Comparison of ENCODE assay signal across 13 cellular contexts in genomic region chr22:31287818-31288495, GRCh38. TPM values are rescaled to one million over a fixed set of nuclear protein-coding genes. Genes with fewer than 3 reads are reported as not detected.
DNase-seq lines count a peak whose midpoint lies in the region; ATAC-seq and TF ChIP-seq lines count a peak whose summit lies in the region.
"Had no signal": no experiment of that assay in that cellular context is flagged by ENCODE, and none has a peak within 500 bp of the region (broad histone marks: within the 10 kb centered on the region; RNA-seq: fewer than 3 reads in every experiment).

No MANE protein-coding gene starts in this region.

- CTCF ChIA-PET in activated CD8-positive, alpha-beta T cell treated with anti-CD3 and anti-CD28 coated beads for 36 hours (lab: Charles Lee) = interaction anchor here (2.3 to 18.7 kb wide), 3 partner anchors 14 to 77 kb away, joined by 9 to 196 read pairs (median 19); partner anchors contain the start of gene LIMK2

- H3K36me3 ChIP-seq in right atrium auricular region = peaks cover 57% of the 10 kb centered on the region
- H3K36me3 ChIP-seq in upper lobe of right lung = peaks cover 57% of the 10 kb centered on the region
- no peaks in the 10 kb centered on the region for H3K36me3 ChIP-seq in endodermal cell (ENCODE audit: control insufficient read depth, insufficient read depth, low read length)
- no peaks in the 10 kb centered on the region for H3K36me3 ChIP-seq in neural progenitor cell

- 82 to 92% methylated on average over 3 to 6 of the region's 6 CpGs for WGBS in endodermal cell (ENCODE audit: insufficient coverage in 1 of 2, insufficient read length in 1 of 2), 2 experiments

- peaks cover 38% of the 10 kb centered on the region for H3K36me3 Mint-ChIP-seq in activated CD8-positive, alpha-beta T cell treated with anti-CD3 and anti-CD28 coated beads for 36 hours (ENCODE audit: low read depth)
- H3K36me3 Mint-ChIP-seq in memory B cell (peaks cover 24% of the 10 kb centered on the region), endodermal cell (ENCODE audit: low read depth) (no peaks in the 10 kb centered on the region), neural progenitor cell (peaks cover 1% of the 10 kb centered on the region)

- no peak for TF ChIP-seq CTCF in right atrium auricular region (IDR thresholded peaks at IDR 0.05)
- no peak for TF ChIP-seq CTCF in activated CD8-positive, alpha-beta T cell treated with anti-CD3 and anti-CD28 coated beads for 36 hours (IDR thresholded peaks at IDR 0.05)
- TF ChIP-seq CTCF in upper lobe of right lung (IDR thresholded peaks at IDR 0.05) = no peak
- no peak for TF ChIP-seq CTCF in endodermal cell (conservative IDR thresholded peaks at IDR 0.05)
- TF ChIP-seq CTCF in neural progenitor cell (IDR thresholded peaks at IDR 0.05) = no peak

- H3K27me3 ChIP-seq in right atrium auricular region (no peaks in the 10 kb centered on the region), upper lobe of right lung (no peaks in the 10 kb centered on the region), endodermal cell (ENCODE audit: control insufficient read depth, insufficient read depth, low read length, poor library complexity, severe bottlenecking) (peaks cover 34% of the 10 kb centered on the region), neural progenitor cell (peaks cover 37% of the 10 kb centered on the region)

- no peak overlapping the region for H3K4me3 ChIP-seq in right atrium auricular region
- H3K4me3 ChIP-seq in upper lobe of right lung = peak overlapping the region; percentile 72
- no peak overlapping the region for H3K4me3 ChIP-seq in endodermal cell (ENCODE audit: low read length)
- H3K4me3 ChIP-seq in neural progenitor cell = no peak overlapping the region

- no peak overlapping the region for H3K4me2 ChIP-seq in neural progenitor cell

- peak overlapping the region; percentile 94 for H3K4me3 Mint-ChIP-seq in activated CD8-positive, alpha-beta T cell treated with anti-CD3 and anti-CD28 coated beads for 36 hours
- H3K4me3 Mint-ChIP-seq in memory B cell (peak overlapping the region; percentile 73), endodermal cell (no peak overlapping the region), neural progenitor cell (no peak overlapping the region)
- H3K4me3 Mint-ChIP-seq: mesothelial cell of epicardium, type B pancreatic cell had no signal

- H4K20me1 ChIP-seq in neural progenitor cell (ENCODE audit: low read depth) = no peaks in the 10 kb centered on the region

- no peaks in the 10 kb centered on the region for H3K79me2 ChIP-seq in neural progenitor cell (ENCODE audit: low read depth)

- no peaks in the 10 kb centered on the region for H3K9me3 Mint-ChIP-seq in activated CD8-positive, alpha-beta T cell treated with anti-CD3 and anti-CD28 coated beads for 36 hours
- H3K9me3 Mint-ChIP-seq in memory B cell (no peaks in the 10 kb centered on the region), endodermal cell (no peaks in the 10 kb centered on the region), neural progenitor cell (no peaks in the 10 kb centered on the region)
- H3K9me3 Mint-ChIP-seq: mesothelial cell of epicardium, type B pancreatic cell had no signal

- H3K9me3 ChIP-seq in right atrium auricular region (no peaks in the 10 kb centered on the region), upper lobe of right lung (no peaks in the 10 kb centered on the region), endodermal cell (ENCODE audit: control insufficient read depth, low read length) (no peaks in the 10 kb centered on the region), neural progenitor cell (ENCODE audit: low read depth) (no peaks in the 10 kb centered on the region)

- H3F3A ChIP-seq in neural progenitor cell (ENCODE audit: low read depth) = peaks cover 27% of the 10 kb centered on the region

- H3K9ac ChIP-seq in endodermal cell (ENCODE audit: extremely low read depth, low read length, poor library complexity, severe bottlenecking) (no peak overlapping the region), neural progenitor cell (no peak overlapping the region)

- peak overlapping the region; percentile 50 to 99 for H3K27ac ChIP-seq in right atrium auricular region
- H3K27ac ChIP-seq in upper lobe of right lung = peak overlapping the region; percentile 98
- H3K27ac ChIP-seq in endodermal cell (ENCODE audit: low read depth, low read length) = no peak overlapping the region
- H3K27ac ChIP-seq in neural progenitor cell = no peak overlapping the region

- peaks cover 68% of the 10 kb centered on the region for H3K4me1 Mint-ChIP-seq in activated CD8-positive, alpha-beta T cell treated with anti-CD3 and anti-CD28 coated beads for 36 hours (ENCODE audit: low read depth)
- H3K4me1 Mint-ChIP-seq in memory B cell = peaks cover 32% of the 10 kb centered on the region
- H3K4me1 Mint-ChIP-seq in endodermal cell = peaks cover 18% of the 10 kb centered on the region
- peaks cover 24% of the 10 kb centered on the region for H3K4me1 Mint-ChIP-seq in neural progenitor cell

- no peak overlapping the region for H2AFZ ChIP-seq in neural progenitor cell (replicated peaks)

- POLR2A ChIA-PET in activated CD8-positive, alpha-beta T cell treated with anti-CD3 and anti-CD28 coated beads for 36 hours (lab: Charles Lee) = interaction anchor here (6.3 kb wide), 1 partner anchor 8 kb away, joined by 61 read pairs; no protein-coding TSS in a partner anchor

- peak overlapping the region; percentile 97 for H3K27ac Mint-ChIP-seq in activated CD8-positive, alpha-beta T cell treated with anti-CD3 and anti-CD28 coated beads for 36 hours
- H3K27ac Mint-ChIP-seq in memory B cell (peak overlapping the region; percentile 100), endodermal cell (no peak overlapping the region), neural progenitor cell (no peak overlapping the region)
- H3K27ac Mint-ChIP-seq: mesothelial cell of epicardium, type B pancreatic cell had no signal

- H3K27me3 Mint-ChIP-seq in activated CD8-positive, alpha-beta T cell treated with anti-CD3 and anti-CD28 coated beads for 36 hours = no peaks in the 10 kb centered on the region
- H3K27me3 Mint-ChIP-seq in memory B cell (no peaks in the 10 kb centered on the region), endodermal cell (ENCODE audit: insufficient read depth) (peaks cover 20% of the 10 kb centered on the region), neural progenitor cell (ENCODE audit: insufficient read depth, low read depth) (peaks cover 2% of the 10 kb centered on the region)
- H3K27me3 Mint-ChIP-seq: type B pancreatic cell had no signal

- peaks cover 0 to 43% of the 10 kb centered on the region in 2 donors for H3K4me1 ChIP-seq in right atrium auricular region
- peaks cover 50% of the 10 kb centered on the region for H3K4me1 ChIP-seq in upper lobe of right lung
- no peaks in the 10 kb centered on the region for H3K4me1 ChIP-seq in endodermal cell (ENCODE audit: control insufficient read depth, insufficient read depth, low read length)
- H3K4me1 ChIP-seq in neural progenitor cell = peaks cover 28% of the 10 kb centered on the region

- ATAC-seq in left cardiac atrium (no peak), memory B cell (ENCODE audit: low read depth) (peak; percentile 10), upper lobe of right lung (no peak)
- ATAC-seq in activated CD8-positive, alpha-beta T cell treated with anti-CD3 and anti-CD28 coated beads for 36 hours = no peak

- no peak for DNase-seq in right atrium auricular region (ENCODE audit: low spot score)
- no peak for DNase-seq in left cardiac atrium
- DNase-seq in activated CD8-positive, alpha-beta T cell treated with anti-CD3 and anti-CD28 coated beads for 36 hours = no peak
- DNase-seq in memory B cell (ENCODE audit: low spot score in 2 of 2) = peak in 1 of 2 donors; percentile 21
- DNase-seq in upper lobe of right lung = no peak
- DNase-seq in mucosa of gallbladder (ENCODE audit: low spot score) = no peak
- DNase-seq in endodermal cell = no peak
- no peak for DNase-seq in neural progenitor cell (ENCODE audit: low spot score)
- DNase-seq: activated CD4-positive, alpha-beta T cell treated with anti-CD3 and anti-CD28 coated beads for 1 hour; COR-L47; foreskin melanocyte had no signal

- intact Hi-C loops in left cardiac atrium (cut with DNase I) (no loop called here), upper lobe of right lung (cut with DNase I) (no loop called here)
- intact Hi-C loops in activated CD8-positive, alpha-beta T cell treated with anti-CD3 and anti-CD28 coated beads for 36 hours (cut with micrococcal nuclease) = no loop called here

RNA-seq across cellular contexts. Expression of gene PIK3IP1, which starts 4.3 kb away (rescaled TPM):
- total RNA-seq in right atrium auricular region (10 to 100 TPM; 14.6 to 17.6 TPM), left cardiac atrium (10 to 100 TPM in 1 of 2 donors, 1 to 10 TPM in 1; 5.2 to 15.6 TPM), upper lobe of right lung (56.4 TPM), mucosa of gallbladder (48.0 TPM), endodermal cell (1 to 10 TPM; 2.0 to 3.5 TPM), neural progenitor cell (ENCODE audit: low replicate concordance) (4.5 and 4.7 TPM in 2 replicates)
- total RNA-seq in activated CD8-positive, alpha-beta T cell treated with anti-CD3 and anti-CD28 coated beads for 36 hours = 10 to 100 TPM; 18.2 to 19.6 TPM
- polyA plus RNA-seq in endodermal cell (2013, experiment 1 of 2) = 5.5 TPM
- polyA plus RNA-seq in endodermal cell (2013, experiment 2 of 2) = 4.4 TPM

RNA-seq across cellular contexts. Expression of gene PATZ1, which starts 58.2 kb away (rescaled TPM):
- total RNA-seq in right atrium auricular region (10 to 100 TPM in 1 of 2 donors, 1 to 10 TPM in 1; 9.2 to 15.5 TPM), left cardiac atrium (10 to 100 TPM; 11.5 to 12.3 TPM), upper lobe of right lung (24.3 TPM), mucosa of gallbladder (61.4 TPM), endodermal cell (10 to 100 TPM; 49.2 to 57.1 TPM), neural progenitor cell (ENCODE audit: low replicate concordance) (28.6 and 55.3 TPM in 2 replicates)
- 10 to 100 TPM; 28.4 to 29.0 TPM for total RNA-seq in activated CD8-positive, alpha-beta T cell treated with anti-CD3 and anti-CD28 coated beads for 36 hours
- polyA plus RNA-seq in endodermal cell (2013, experiment 1 of 2) = 65.0 TPM
- polyA plus RNA-seq in endodermal cell (2013, experiment 2 of 2) = 55.9 TPM

Comparison
In these comparisons a context has a peak if more than half of its experiments do, and no peak if none do; other contexts are left out.
1. H3K27ac ChIP-seq: peak in right atrium auricular region (2 of 2) and upper lobe of right lung (single experiment); none in endodermal cell (single experiment) and neural progenitor cell (single experiment).
2. H3K27ac Mint-ChIP-seq: peak in activated CD8-positive, alpha-beta T cell treated with anti-CD3 and anti-CD28 coated beads for 36 hours (single experiment) and memory B cell (single experiment); none in endodermal cell (single experiment) and neural progenitor cell (single experiment).
3. H3K4me3 Mint-ChIP-seq: peak in activated CD8-positive, alpha-beta T cell treated with anti-CD3 and anti-CD28 coated beads for 36 hours (single experiment) and memory B cell (single experiment); none in endodermal cell (single experiment) and neural progenitor cell (single experiment).